In genomic region chr14:95250936-95251335, GRCh38 we compare ENCODE assay signal across 15 cellular contexts.
"Had no signal": no experiment of that assay in that cellular context is flagged by ENCODE, and none has a peak within 500 bp of the region (broad histone marks: within the 10 kb centered on the region; RNA-seq: fewer than 3 reads in every experiment).

No MANE protein-coding gene starts in this region.

- H3K27ac Mint-ChIP-seq: activated B cell treated with CpG ODN at 0.5 μM for 24 hours; activated CD4-positive, alpha-beta T cell treated with anti-CD3 and anti-CD28 coated beads, Interleukin-2, amount 10 ng/mL, durations not matched to agents 7 days and 5 days; activated naive CD8-positive, alpha-beta T cell treated with anti-CD3 and anti-CD28 coated beads for 36 hours; stimulated activated memory B cell treated with anti-CD40 and anti-IgM and Interleukin-4, amounts not matched to agents 10 μg/mL and 1 μg/mL and 100 μg/mL, for 72 hours had no signal

- H3K4me1 Mint-ChIP-seq: activated CD4-positive, alpha-beta T cell treated with anti-CD3 and anti-CD28 coated beads, Interleukin-2, amount 10 ng/mL, durations not matched to agents 7 days and 5 days had no signal

- H3K36me3 Mint-ChIP-seq: activated naive CD8-positive, alpha-beta T cell treated with anti-CD3 and anti-CD28 coated beads for 36 hours had no signal

- DNase-seq: activated B cell treated with CpG ODN at 0.5 μM for 24 hours; activated CD4-positive, alpha-beta T cell treated with anti-CD3 and anti-CD28 coated beads, Interleukin-2, amount 10 ng/mL, durations not matched to agents 7 days and 5 days; activated CD8-positive, alpha-beta memory T cell treated with anti-CD3 and anti-CD28 coated beads, Interleukin-2, amount 50 U/mL, for 48 hours; activated naive CD8-positive, alpha-beta T cell treated with anti-CD3 and anti-CD28 coated beads for 36 hours; amygdala; body of pancreas; hypothalamus; kidney; left ventricle myocardium superior; mesendoderm; ovary; stimulated activated CD4-positive, alpha-beta T cell treated with anti-CD3 and anti-CD28 coated beads, Interleukin-2, amount 100 ng/mL, for 24 hours; SW 1271; tibial artery had no signal

- H3K27ac ChIP-seq: ovary, tibial artery had no signal

- H3K27me3 Mint-ChIP-seq: activated B cell treated with CpG ODN at 0.5 μM for 24 hours; stimulated activated memory B cell treated with anti-CD40 and anti-IgM and Interleukin-4, amounts not matched to agents 10 μg/mL and 1 μg/mL and 100 μg/mL, for 72 hours had no signal

- H3K4me3 Mint-ChIP-seq: activated B cell treated with CpG ODN at 0.5 μM for 24 hours; activated CD4-positive, alpha-beta T cell treated with anti-CD3 and anti-CD28 coated beads, Interleukin-2, amount 10 ng/mL, durations not matched to agents 7 days and 5 days; activated naive CD8-positive, alpha-beta T cell treated with anti-CD3 and anti-CD28 coated beads for 36 hours; stimulated activated memory B cell treated with anti-CD40 and anti-IgM and Interleukin-4, amounts not matched to agents 10 μg/mL and 1 μg/mL and 100 μg/mL, for 72 hours had no signal

- ATAC-seq: body of pancreas; left ventricle myocardium superior; stimulated activated memory B cell treated with anti-CD40 and anti-IgM and Interleukin-4, amounts not matched to agents 10 μg/mL and 1 μg/mL and 100 μg/mL, for 72 hours had no signal

- H3K9me3 Mint-ChIP-seq: activated CD4-positive, alpha-beta T cell treated with anti-CD3 and anti-CD28 coated beads, Interleukin-2, amount 10 ng/mL, durations not matched to agents 7 days and 5 days; activated naive CD8-positive, alpha-beta T cell treated with anti-CD3 and anti-CD28 coated beads for 36 hours; stimulated activated memory B cell treated with anti-CD40 and anti-IgM and Interleukin-4, amounts not matched to agents 10 μg/mL and 1 μg/mL and 100 μg/mL, for 72 hours had no signal
